15 cellular contexts compared by ENCODE assay signal in the genomic region with DNA sequence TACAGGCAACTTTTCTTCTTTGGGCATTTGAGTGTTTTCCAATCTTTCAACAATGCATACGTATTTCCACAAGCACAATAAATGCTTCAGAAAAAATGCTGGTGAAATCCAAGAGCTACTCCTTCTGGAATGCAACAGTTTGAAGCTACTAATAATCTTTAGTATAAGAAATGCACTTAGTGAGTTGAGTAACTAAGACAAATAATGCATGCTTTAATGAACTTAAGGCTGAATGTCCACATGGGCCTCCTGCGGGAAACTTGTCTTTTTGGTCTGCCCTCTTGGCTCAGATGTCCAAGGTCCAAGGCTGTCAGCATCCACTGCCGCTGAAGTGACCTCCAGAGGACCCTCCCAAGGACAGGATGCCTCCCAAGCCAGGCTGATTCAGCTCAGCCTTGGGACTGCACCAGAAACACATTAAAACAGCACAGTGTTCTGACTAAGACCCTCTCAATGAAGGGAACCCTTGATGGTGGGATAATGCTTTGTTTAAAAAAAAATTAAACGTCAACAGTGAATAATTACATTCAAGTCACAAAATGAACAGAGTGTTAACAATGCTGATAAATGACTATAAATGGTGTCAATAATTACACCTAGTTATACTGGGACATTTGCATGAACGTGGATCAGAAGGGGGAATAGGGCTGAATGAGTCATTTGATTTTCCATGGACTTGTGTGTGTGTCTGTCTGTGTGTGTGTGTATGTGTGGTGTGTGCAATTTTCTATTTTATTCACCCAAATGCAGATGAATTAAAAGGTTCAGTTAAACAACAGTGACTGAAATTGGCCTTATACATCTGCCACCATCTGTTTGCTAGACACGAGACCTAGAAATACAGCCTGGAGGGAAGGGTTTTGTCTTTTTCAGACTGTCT.
DNase-seq lines count a peak whose midpoint lies in the region; ATAC-seq, FAIRE-seq and TF ChIP-seq lines count a peak whose summit lies in the region.
"Had no signal": no experiment of that assay in that cellular context is flagged by ENCODE, and none has a peak within 500 bp of the region (broad histone marks: within the 10 kb centered on the region; RNA-seq: fewer than 3 reads in every experiment).

No MANE protein-coding gene starts in this region.

- H3K9ac ChIP-seq in astrocyte (ENCODE audit: low read length) (no peak overlapping the region), fibroblast of lung (ENCODE audit: insufficient read depth, low read length) (no peak overlapping the region)

- FAIRE-seq in astrocyte (lab: Jason Lieb, UNC), result no peak
- FAIRE-seq: A204.1 had no signal

- H4K20me1 ChIP-seq in astrocyte (ENCODE audit: insufficient read depth, low read length), result peaks cover 39% of the 10 kb centered on the region
- no peaks in the 10 kb centered on the region for H4K20me1 ChIP-seq in fibroblast of lung (ENCODE audit: control insufficient read depth, extremely low read depth, insufficient read depth, low read length)

- H3K4me1 ChIP-seq in astrocyte (ENCODE audit: insufficient read depth, low read length), result no peaks in the 10 kb centered on the region
- no peaks in the 10 kb centered on the region for H3K4me1 ChIP-seq in fibroblast of lung (ENCODE audit: control insufficient read depth, extremely low read depth, insufficient read depth, low read length)

- H3K27ac Mint-ChIP-seq in astrocyte (ENCODE audit: unreplicated experiment), result peak overlapping the region; percentile 70
- H3K27ac Mint-ChIP-seq in nephron, result peak overlapping the region in 2 of 3 experiments; percentile 33 to 66
- H3K27ac Mint-ChIP-seq in activated naive CD4-positive, alpha-beta T cell treated with anti-CD3 and anti-CD28 coated beads, Interleukin-2, amount 10 ng/mL, durations not matched to agents 7 days and 5 days, result no peak overlapping the region
- H3K27ac Mint-ChIP-seq: GM23338 had no signal

- no peaks in the 10 kb centered on the region for H3K27me3 ChIP-seq in astrocyte (ENCODE audit: insufficient read depth, low read length)
- no peaks in the 10 kb centered on the region for H3K27me3 ChIP-seq in fibroblast of lung (ENCODE audit: control insufficient read depth, insufficient read depth, low read length)

- no peak overlapping the region for H3K27ac ChIP-seq in astrocyte (ENCODE audit: low read depth, low read length)
- no peak overlapping the region for H3K27ac ChIP-seq in fibroblast of lung (ENCODE audit: insufficient read depth, low read length)
- H3K27ac ChIP-seq: C4-2B had no signal

- H3K36me3 Mint-ChIP-seq in astrocyte (ENCODE audit: low read depth, unreplicated experiment) (peaks cover 24% of the 10 kb centered on the region), nephron (ENCODE audit: low read depth) (peaks cover 60% of the 10 kb centered on the region)
- no peaks in the 10 kb centered on the region for H3K36me3 Mint-ChIP-seq in activated naive CD4-positive, alpha-beta T cell treated with anti-CD3 and anti-CD28 coated beads, Interleukin-2, amount 10 ng/mL, durations not matched to agents 7 days and 5 days

- peaks cover 82% of the 10 kb centered on the region for H3K36me3 ChIP-seq in astrocyte (ENCODE audit: insufficient read depth, low read length)
- H3K36me3 ChIP-seq in fibroblast of lung (ENCODE audit: control insufficient read depth, insufficient read depth, low read length), result peaks cover 4% of the 10 kb centered on the region

- peak; percentile 62 for DNase-seq in AG10803 (ENCODE audit: low read depth)
- peak; percentile 74 for DNase-seq in astrocyte (ENCODE audit: low read depth)
- peak; percentile 27 to 71 for DNase-seq in fibroblast of lung (ENCODE audit: low read depth in 2 of 2)
- DNase-seq in CD1c-positive myeloid dendritic cell (ENCODE audit: extremely low spot score), result no peak
- no peak for DNase-seq in stimulated activated CD4-positive, alpha-beta T cell treated with anti-CD3 and anti-CD28 coated beads, Interleukin-4, amount 100 ng/mL, for 1 hour
- DNase-seq in activated naive CD4-positive, alpha-beta T cell treated with anti-CD3 and anti-CD28 coated beads, Interleukin-2, amount 10 ng/mL, durations not matched to agents 7 days and 5 days, result no peak
- DNase-seq: COR-L47, DMS153, NCI-H1436, NCI-H69 had no signal

- no peaks in the 10 kb centered on the region for H3K4me1 Mint-ChIP-seq in astrocyte (ENCODE audit: low read depth, unreplicated experiment)
- H3K4me1 Mint-ChIP-seq in nephron, result peaks cover 12% of the 10 kb centered on the region
- no peaks in the 10 kb centered on the region for H3K4me1 Mint-ChIP-seq in activated naive CD4-positive, alpha-beta T cell treated with anti-CD3 and anti-CD28 coated beads, Interleukin-2, amount 10 ng/mL, durations not matched to agents 7 days and 5 days

- H2AFZ ChIP-seq in astrocyte (ENCODE audit: low read depth, low read length) (no peak overlapping the region), fibroblast of lung (ENCODE audit: low read length) (no peak overlapping the region)
- H2AFZ ChIP-seq: GM23338 had no signal

- CTCF ChIA-PET in activated naive CD4-positive, alpha-beta T cell treated with anti-CD3 and anti-CD28 coated beads, Interleukin-2, amount 10 ng/mL, durations not matched to agents 7 days and 5 days (lab: Charles Lee), result no interaction called here

- no peak for TF ChIP-seq CTCF in AG10803 (conservative IDR thresholded peaks at IDR 0.05; ENCODE audit: low read length)
- TF ChIP-seq CTCF in astrocyte (IDR thresholded peaks at IDR 0.05; ENCODE audit: insufficient read depth, low read depth, low read length), result no peak
- no peak for TF ChIP-seq CTCF in fibroblast of lung (conservative IDR thresholded peaks at IDR 0.05 in 1 of 2, IDR thresholded peaks at IDR 0.05 in 1 of 2; ENCODE audit: low read depth in 1 of 2, low read length in 2 of 2)
- no peak for TF ChIP-seq CTCF in nephron (IDR thresholded peaks at IDR 0.05; ENCODE audit: unreplicated experiment in 3 of 3)

- no peak overlapping the region for H3K4me3 Mint-ChIP-seq in astrocyte (ENCODE audit: unreplicated experiment)
- H3K4me3 Mint-ChIP-seq in nephron, result no peak overlapping the region
- H3K4me3 Mint-ChIP-seq in activated naive CD4-positive, alpha-beta T cell treated with anti-CD3 and anti-CD28 coated beads, Interleukin-2, amount 10 ng/mL, durations not matched to agents 7 days and 5 days, result no peak overlapping the region
- H3K4me3 Mint-ChIP-seq: GM23338 had no signal

- ATAC-seq in GM18907 (IDR thresholded peaks at IDR 0.05; ENCODE audit: unreplicated experiment), result no peak
- ATAC-seq: GM23338 had no signal

- H3K9me3 Mint-ChIP-seq in astrocyte (ENCODE audit: unreplicated experiment), result no peaks in the 10 kb centered on the region
- H3K9me3 Mint-ChIP-seq in nephron, result no peaks in the 10 kb centered on the region
- H3K9me3 Mint-ChIP-seq in activated naive CD4-positive, alpha-beta T cell treated with anti-CD3 and anti-CD28 coated beads, Interleukin-2, amount 10 ng/mL, durations not matched to agents 7 days and 5 days, result no peaks in the 10 kb centered on the region
- H3K9me3 Mint-ChIP-seq: GM23338 had no signal

- H3K9me3 ChIP-seq in astrocyte (ENCODE audit: insufficient read depth, low read depth, low read length) (no peaks in the 10 kb centered on the region), fibroblast of lung (ENCODE audit: control insufficient read depth, insufficient read depth, low read depth, low read length) (no peaks in the 10 kb centered on the region)

- H3K4me2 ChIP-seq in astrocyte (ENCODE audit: low read length) (no peak overlapping the region), fibroblast of lung (ENCODE audit: extremely low read depth, insufficient read depth, low read length) (no peak overlapping the region)
- H3K4me2 ChIP-seq: GM23338 had no signal

- no peaks in the 10 kb centered on the region for H3K79me2 ChIP-seq in astrocyte (ENCODE audit: insufficient read depth, low read length)
- H3K79me2 ChIP-seq in fibroblast of lung (ENCODE audit: control insufficient read depth, insufficient read depth, low read length), result no peaks in the 10 kb centered on the region

- H3K27me3 Mint-ChIP-seq in astrocyte (ENCODE audit: low read depth, unreplicated experiment), result no peaks in the 10 kb centered on the region
- H3K27me3 Mint-ChIP-seq in nephron (ENCODE audit: low read depth), result no peaks in the 10 kb centered on the region
- H3K27me3 Mint-ChIP-seq in activated naive CD4-positive, alpha-beta T cell treated with anti-CD3 and anti-CD28 coated beads, Interleukin-2, amount 10 ng/mL, durations not matched to agents 7 days and 5 days, result peaks cover 6% of the 10 kb centered on the region

- no peak overlapping the region for H3K4me3 ChIP-seq in AG10803 (ENCODE audit: low read length)
- H3K4me3 ChIP-seq in astrocyte (ENCODE audit: insufficient read depth, low read depth, low read length), result no peak overlapping the region
- no peak overlapping the region for H3K4me3 ChIP-seq in fibroblast of lung (replicated peaks in 1 of 4; ENCODE audit: control extremely low read depth in 1 of 4, insufficient read depth in 1 of 4, low read depth in 3 of 4, low read length in 4 of 4)
- H3K4me3 ChIP-seq: GM23338 had no signal

Comparison
In these comparisons a context has a peak if more than half of its experiments do, and no peak if none do; other contexts are left out.
1. DNase-seq: peak in AG10803 (single experiment), astrocyte (single experiment) and fibroblast of lung (2 of 2); none in CD1c-positive myeloid dendritic cell (single experiment), stimulated activated CD4-positive, alpha-beta T cell treated with anti-CD3 and anti-CD28 coated beads, Interleukin-4, amount 100 ng/mL, for 1 hour (single experiment) and activated naive CD4-positive, alpha-beta T cell treated with anti-CD3 and anti-CD28 coated beads, Interleukin-2, amount 10 ng/mL, durations not matched to agents 7 days and 5 days (single experiment).